Comparison of ENCODE assay signal across 8 cellular contexts in genomic region chr12:14257734-14258467, GRCh38.
DNase-seq lines count a peak whose midpoint lies in the region; ATAC-seq and TF ChIP-seq lines count a peak whose summit lies in the region.

No MANE protein-coding gene starts in this region.

- no peaks in the 10 kb centered on the region for H3K79me2 ChIP-seq in DND-41 (ENCODE audit: insufficient read depth, low read length)

- H3K27ac ChIP-seq in DND-41 (ENCODE audit: low read length) (peak overlapping the region; percentile 73), left ventricle myocardium inferior (replicated peaks) (peak overlapping the region; percentile 91), upper lobe of left lung (peak overlapping the region; percentile 68 to 92 (median 88))

- peak overlapping the region; percentile 97 for H3K27ac Mint-ChIP-seq in progenitor cell of endocrine pancreas

- no peaks in the 10 kb centered on the region for H4K20me1 ChIP-seq in DND-41 (ENCODE audit: insufficient read depth, low read length)

- H3K4me1 Mint-ChIP-seq in progenitor cell of endocrine pancreas (ENCODE audit: low read depth): peaks cover 36% of the 10 kb centered on the region

- peak overlapping the region; percentile 8 for H3K4me3 Mint-ChIP-seq in progenitor cell of endocrine pancreas (ENCODE audit: low read depth)

- H3K9me3 ChIP-seq in DND-41 (ENCODE audit: insufficient read depth, low read length, severe bottlenecking) (peaks cover 3% of the 10 kb centered on the region), left ventricle myocardium inferior (replicated peaks) (no peaks in the 10 kb centered on the region), upper lobe of left lung (no peaks in the 10 kb centered on the region)

- TF ChIP-seq EP300 in upper lobe of left lung (IDR thresholded peaks at IDR 0.05): no peak

- no peak overlapping the region; the same call in 1 of the 2 replicates for H3K4me2 ChIP-seq in DND-41 (ENCODE audit: insufficient read depth, low read length)

- H3K36me3 ChIP-seq in DND-41 (ENCODE audit: insufficient read depth, low read length): no peaks in the 10 kb centered on the region
- no peaks in the 10 kb centered on the region for H3K36me3 ChIP-seq in left ventricle myocardium inferior
- no peaks in the 10 kb centered on the region for H3K36me3 ChIP-seq in upper lobe of left lung

- peak; percentile 85 for DNase-seq in DND-41
- DNase-seq in HCEC 1CT: peak; percentile 99
- DNase-seq in NCI-H1048 (lab: John Stamatoyannopoulos, UW): peak; percentile 100
- DNase-seq in SW480 (ENCODE audit: low spot score): peak; percentile 98
- peak; percentile 100 for DNase-seq in amniotic epithelial cell (ENCODE audit: low read depth)
- no peak for DNase-seq in left ventricle myocardium inferior
- peak; percentile 75 for DNase-seq in progenitor cell of endocrine pancreas (ENCODE audit: low spot score, unreplicated experiment)
- DNase-seq in upper lobe of left lung: peak in 1 of 2 donors; percentile 95

- TF ChIP-seq CTCF in DND-41 (IDR thresholded peaks at IDR 0.05; ENCODE audit: borderline replicate concordance, extremely low read depth, low read length, poor library complexity, severe bottlenecking): peak; percentile 10
- TF ChIP-seq CTCF in left ventricle myocardium inferior (IDR thresholded peaks at IDR 0.05; ENCODE audit: borderline replicate concordance): no peak
- no peak for TF ChIP-seq CTCF in progenitor cell of endocrine pancreas (IDR thresholded peaks at IDR 0.05; ENCODE audit: unreplicated experiment)
- peak in 1 of 6 experiments; percentile 8 for TF ChIP-seq CTCF in upper lobe of left lung (IDR thresholded peaks at IDR 0.05)

- peaks cover 21% of the 10 kb centered on the region for H3K36me3 Mint-ChIP-seq in progenitor cell of endocrine pancreas (ENCODE audit: insufficient read depth)

- no peaks in the 10 kb centered on the region for H3K27me3 Mint-ChIP-seq in progenitor cell of endocrine pancreas

- H3K4me1 ChIP-seq in DND-41 (ENCODE audit: insufficient read depth, low read length): peaks cover 20% of the 10 kb centered on the region
- peaks cover 53% of the 10 kb centered on the region for H3K4me1 ChIP-seq in left ventricle myocardium inferior
- H3K4me1 ChIP-seq in upper lobe of left lung: peaks cover 45 to 61% (median 53%) of the 10 kb centered on the region in 4 donors

- intact Hi-C loops in left ventricle myocardium inferior (cut with micrococcal nuclease): loop anchor here (2.0 kb wide), 1 partner anchor 109 kb away; no protein-coding TSS in a partner anchor

- ATAC-seq in DND-41 (ENCODE audit: insufficient read depth, low read depth) (peak; percentile 85), upper lobe of left lung (ENCODE audit: low FRiP score in 2 of 2) (peak; percentile 86)

- H3K4me3 ChIP-seq in DND-41 (ENCODE audit: low read depth in 1 of 2, low read length in 2 of 2) (peak overlapping the region in 1 of 2 experiments; percentile 8; a peak in 1 of 4 replicates), left ventricle myocardium inferior (peak overlapping the region; percentile 45), upper lobe of left lung (peak overlapping the region in 2 of 4 donors; percentile 2 to 16)

- WGBS in upper lobe of left lung, 2 donors: 23 to 25% methylated on average over 12 to 13 of the region's 13 CpGs

- H3K9me3 Mint-ChIP-seq in progenitor cell of endocrine pancreas (ENCODE audit: low read depth): peaks cover 36% of the 10 kb centered on the region

- peak overlapping the region; percentile 63 for H2AFZ ChIP-seq in DND-41 (ENCODE audit: low read depth, low read length)

- no peaks in the 10 kb centered on the region for H3K27me3 ChIP-seq in DND-41 (ENCODE audit: insufficient read depth, low read length, poor library complexity)
- no peaks in the 10 kb centered on the region for H3K27me3 ChIP-seq in left ventricle myocardium inferior (ENCODE audit: low read depth)
- peaks cover 0 to 2% (median 0%) of the 10 kb centered on the region in 4 donors for H3K27me3 ChIP-seq in upper lobe of left lung

- no peak overlapping the region for H3K9ac ChIP-seq in DND-41 (ENCODE audit: low read depth, low read length)

- TF ChIP-seq POLR2A in upper lobe of left lung (IDR thresholded peaks at IDR 0.05): peak in 1 of 4 donors; percentile 86
